8 cellular contexts compared by ENCODE assay signal in the genomic region with DNA sequence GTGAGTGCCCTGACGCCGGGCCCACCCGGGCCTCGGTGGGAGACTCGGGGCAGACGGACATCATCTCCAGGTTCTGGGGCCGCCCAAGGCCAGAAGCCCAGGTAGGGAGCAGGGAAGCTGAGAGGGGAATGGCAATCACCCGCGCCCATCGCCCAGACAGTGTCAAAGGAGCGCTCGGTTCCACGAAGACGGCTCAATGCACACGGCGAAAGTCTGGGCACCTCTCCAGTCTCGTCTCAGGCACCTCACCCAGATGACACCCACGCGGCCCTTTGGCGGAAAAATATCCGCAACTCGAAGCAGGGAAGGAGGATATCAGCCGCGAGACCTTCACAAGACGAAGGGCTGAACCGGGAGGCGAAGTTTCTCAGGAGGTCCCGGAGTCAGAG. TPM values are rescaled to one million over a fixed set of nuclear protein-coding genes. Genes with fewer than 3 reads are reported as not detected.
DNase-seq lines count a peak whose midpoint lies in the region; ATAC-seq and TF ChIP-seq lines count a peak whose summit lies in the region.

No MANE protein-coding gene starts in this region.

- H3K36me3 ChIP-seq in SJCRH30 (no peaks in the 10 kb centered on the region), ectodermal cell (ENCODE audit: control insufficient read depth, insufficient read depth, low read length) (no peaks in the 10 kb centered on the region), muscle layer of duodenum (ENCODE audit: control insufficient read depth in 1 of 2, insufficient read depth in 2 of 2, low read length in 2 of 2) (no peaks in the 10 kb centered on the region), uterus (no peaks in the 10 kb centered on the region)

- H3K4me3 Mint-ChIP-seq in CD4-positive, alpha-beta T cell, result peak overlapping the region; percentile 86

- no peak for TF ChIP-seq CTCF in CD4-positive, alpha-beta T cell (IDR thresholded peaks at IDR 0.05)
- TF ChIP-seq CTCF in uterus (IDR thresholded peaks at IDR 0.05), result no peak

- intact Hi-C loops in CD4-positive, alpha-beta T cell (cut with DNase I, micrococcal nuclease), result no loop called here
- intact Hi-C loops in uterus (cut with DNase I; ENCODE audit: low total_unique reads), result loop anchor here (10.0 kb wide), 2 partner anchors 59 to 61 kb away; a partner anchor contains a TSS

- no peak for TF ChIP-seq POLR2A in uterus (IDR thresholded peaks at IDR 0.05)

- H3K9me3 ChIP-seq in CD4-positive, alpha-beta T cell (ENCODE audit: control insufficient read depth, low read length), result no peaks in the 10 kb centered on the region
- no peaks in the 10 kb centered on the region for H3K9me3 ChIP-seq in SJCRH30 (replicated peaks)
- H3K9me3 ChIP-seq in ectodermal cell (ENCODE audit: control insufficient read depth, low read length), result no peaks in the 10 kb centered on the region
- no peaks in the 10 kb centered on the region for H3K9me3 ChIP-seq in muscle layer of duodenum (ENCODE audit: control insufficient read depth in 1 of 2, low read length in 2 of 2)
- no peaks in the 10 kb centered on the region for H3K9me3 ChIP-seq in uterus

- H3K27ac ChIP-seq in CD4-positive, alpha-beta T cell (ENCODE audit: low read depth, low read length), result no peak overlapping the region
- peak overlapping the region; percentile 30; the same call in 1 of the 2 replicates for H3K27ac ChIP-seq in SJCRH30
- no peak overlapping the region for H3K27ac ChIP-seq in ectodermal cell (ENCODE audit: insufficient read depth, low read depth, low read length, poor library complexity, severe bottlenecking)
- H3K27ac ChIP-seq in muscle layer of duodenum (ENCODE audit: low read length), result no peak overlapping the region
- H3K27ac ChIP-seq in uterus, result peak overlapping the region; percentile 86 to 87

- H3K9me3 Mint-ChIP-seq in CD4-positive, alpha-beta T cell, result no peaks in the 10 kb centered on the region

- CTCF ChIA-PET in CD4-positive, alpha-beta T cell (lab: Charles Lee), result no interaction called here

- 2 to 3% methylated on average over 28 of the region's 28 CpGs for WGBS in ectodermal cell, 2 experiments

- peaks cover 63% of the 10 kb centered on the region for H3K27me3 ChIP-seq in CD4-positive, alpha-beta T cell (ENCODE audit: control insufficient read depth, insufficient read depth, low read length)
- no peaks in the 10 kb centered on the region for H3K27me3 ChIP-seq in SJCRH30
- H3K27me3 ChIP-seq in ectodermal cell (ENCODE audit: control insufficient read depth, insufficient read depth, low read length, poor library complexity, severe bottlenecking), result peaks cover 91% of the 10 kb centered on the region
- H3K27me3 ChIP-seq in muscle layer of duodenum (ENCODE audit: low read depth, low read length), result peaks cover 7% of the 10 kb centered on the region
- no peaks in the 10 kb centered on the region for H3K27me3 ChIP-seq in uterus

- H3K4me1 ChIP-seq in SJCRH30 (peaks cover 27% of the 10 kb centered on the region), ectodermal cell (ENCODE audit: control insufficient read depth, insufficient read depth, low read length) (peaks cover 30% of the 10 kb centered on the region), muscle layer of duodenum (ENCODE audit: control insufficient read depth in 1 of 2, insufficient read depth in 2 of 2, low read length in 2 of 2) (peaks cover 0 to 52% of the 10 kb centered on the region in 2 donors), uterus (peaks cover 21 to 26% of the 10 kb centered on the region in 2 donors)

- H3K4me3 ChIP-seq in SJCRH30 (peak overlapping the region; percentile 91), ectodermal cell (ENCODE audit: insufficient read depth, low read depth, low read length) (peak overlapping the region; percentile 68), muscle layer of duodenum (ENCODE audit: low read depth in 1 of 2, low read length in 2 of 2) (peak overlapping the region; percentile 49 to 89), uterus (peak overlapping the region; percentile 74 to 94)

- no peak overlapping the region for H3K27ac Mint-ChIP-seq in CD4-positive, alpha-beta T cell

- DNase-seq in CD4-positive, alpha-beta T cell, result no peak
- DNase-seq in SJCRH30 (peak in 1 of 2 experiments; percentile 47), uterus (peak; percentile 55 to 57)

- peaks cover 83% of the 10 kb centered on the region for H3K27me3 Mint-ChIP-seq in CD4-positive, alpha-beta T cell

- peaks cover 23% of the 10 kb centered on the region for H3K4me1 Mint-ChIP-seq in CD4-positive, alpha-beta T cell (ENCODE audit: low read depth)

- ATAC-seq in CD4-positive, alpha-beta T cell (ENCODE audit: poor library complexity), result no peak
- ATAC-seq in GM18907 (IDR thresholded peaks at IDR 0.05; ENCODE audit: unreplicated experiment) (no peak), GM18519 (IDR thresholded peaks at IDR 0.05; ENCODE audit: low FRiP score, unreplicated experiment) (no peak), GM18498 (IDR thresholded peaks at IDR 0.05; ENCODE audit: unreplicated experiment) (no peak)

- no peaks in the 10 kb centered on the region for H3K36me3 Mint-ChIP-seq in CD4-positive, alpha-beta T cell (ENCODE audit: low read depth)

- POLR2A ChIA-PET in CD4-positive, alpha-beta T cell (lab: Charles Lee), result no interaction called here

RNA-seq across cellular contexts. Expression of a gene that starts 0.9 kb away (rescaled TPM):
- total RNA-seq in CD4-positive, alpha-beta T cell, result not detected
- 36.0 and 38.4 TPM in 2 replicates for total RNA-seq in SJCRH30 (2014; rRNA removed; shearing (Covaris generic))
- 9.1 TPM for polyA plus RNA-seq in ectodermal cell (2013, experiment 1 of 4)
- 10.2 TPM for polyA plus RNA-seq in ectodermal cell (2013, experiment 2 of 4)
- 6.7 TPM for polyA plus RNA-seq in ectodermal cell (2013, experiment 3 of 4)
- polyA plus RNA-seq in ectodermal cell (2013, experiment 4 of 4), result 7.3 TPM
- total RNA-seq in uterus, result 10 to 100 TPM; 19.0 to 95.9 (median 52.5) TPM

RNA-seq across cellular contexts. Expression of a gene that starts 35.6 kb away (rescaled TPM):
- total RNA-seq in CD4-positive, alpha-beta T cell, result under 1 TPM in 1 of 2 experiments, not detected in 1; 0.39 TPM
- 1.5 and 1.7 TPM in 2 replicates for total RNA-seq in SJCRH30 (2014; rRNA removed; shearing (Covaris generic))
- polyA plus RNA-seq in ectodermal cell (2013, experiment 1 of 4), result 4.3 TPM
- 4.2 TPM for polyA plus RNA-seq in ectodermal cell (2013, experiment 2 of 4)
- polyA plus RNA-seq in ectodermal cell (2013, experiment 3 of 4), result 5.4 TPM
- 9.0 TPM for polyA plus RNA-seq in ectodermal cell (2013, experiment 4 of 4)
- not detected for total RNA-seq in uterus

Comparison
In these comparisons a context has a peak if more than half of its experiments do, and no peak if none do; other contexts are left out.
1. DNase-seq: peak in uterus (2 of 2); none in CD4-positive, alpha-beta T cell (0 of 10).
2. H3K27ac ChIP-seq: peak in SJCRH30 (single experiment) and uterus (2 of 2); none in CD4-positive, alpha-beta T cell (single experiment), ectodermal cell (single experiment) and muscle layer of duodenum (single experiment).
3. RNA of a gene that starts 0.9 kb away (total RNA-seq): 19.0 to 95.9 TPM in uterus and 36.0 to 38.4 TPM in SJCRH30; not detected in CD4-positive, alpha-beta T cell; every median in the first group is over 10 times any median in the second.
4. Peak in every context shown above with its lines, with median percentiles within 50 percentile points of each other: H3K4me3 ChIP-seq.